ENCODE assay signal across 10 cellular contexts in genomic region chr15:67400890-67401289, GRCh38.
"Had no signal": no experiment of that assay in that cellular context is flagged by ENCODE, and none has a peak within 500 bp of the region (broad histone marks: within the 10 kb centered on the region; RNA-seq: fewer than 3 reads in every experiment).

No MANE protein-coding gene starts in this region.

- H2AFZ ChIP-seq: GM23248, GM23338 had no signal

- DNase-seq: GM23248, GOT3, H7, H9, HCEC 1CT, HFFc6 had no signal

- H3K9me3 ChIP-seq: HAP-1 had no signal

- H3K27ac ChIP-seq: GM23248 had no signal

- H3K4me3 ChIP-seq: GM23248, GM23338, HAP-1 had no signal

- FAIRE-seq: H1, H54 had no signal

- H3K4me2 ChIP-seq: GM23338 had no signal

- H3K4me1 ChIP-seq: HAP-1 had no signal

- H3K36me3 ChIP-seq: HAP-1 had no signal

- H3K9ac ChIP-seq: GM23248 had no signal
